In genomic region chr16:10760863-10761262, GRCh38 we compare ENCODE assay signal across 17 cellular contexts. TPM values are rescaled to one million over a fixed set of nuclear protein-coding genes. Genes with fewer than 3 reads are reported as not detected.
"Had no signal": no experiment of that assay in that cellular context is flagged by ENCODE, and none has a peak within 500 bp of the region (broad histone marks: within the 10 kb centered on the region; RNA-seq: fewer than 3 reads in every experiment).

No MANE protein-coding gene starts in this region.

- H3K27ac Mint-ChIP-seq: naive thymus-derived CD4-positive, alpha-beta T cell had no signal

- H3K27me3 Mint-ChIP-seq: naive thymus-derived CD4-positive, alpha-beta T cell had no signal

- ATAC-seq: gastrocnemius medialis; left lobe of liver; naive thymus-derived CD4-positive, alpha-beta T cell; stimulated activated naive CD8-positive, alpha-beta T cell treated with anti-CD3 and anti-CD28 coated beads, Interleukin-15, Interleukin-2, amounts not matched to agents 100 U/mL and 50 U/mL, for 24 hours; upper lobe of right lung had no signal

- H3K4me3 Mint-ChIP-seq: naive thymus-derived CD4-positive, alpha-beta T cell had no signal

- DNase-seq: effector memory CD4-positive, alpha-beta T cell; gastrocnemius medialis; islet precursor cell; mammary epithelial cell; naive thymus-derived CD4-positive, alpha-beta T cell; sigmoid colon; stimulated activated CD4-positive, alpha-beta T cell treated with anti-CD3 and anti-CD28 coated beads, Interleukin-2, amount 100 ng/mL, for 24 hours; stimulated activated CD4-positive, alpha-beta T cell treated with anti-CD3 and anti-CD28 coated beads, Interleukin-4, amount 100 ng/mL, for 4 hours; stimulated activated naive CD8-positive, alpha-beta T cell treated with anti-CD3 and anti-CD28 coated beads, Interleukin-15, Interleukin-2, amounts not matched to agents 100 U/mL and 50 U/mL, for 24 hours; tibial artery; upper lobe of right lung had no signal

- FAIRE-seq: endometrium had no signal

RNA-seq across cellular contexts. Expression of gene TVP23A, which starts 57.7 kb away (rescaled TPM):
- total RNA-seq: fibroblast of villous mesenchyme, gastrocnemius medialis, left lobe of liver, mammary epithelial cell, mononuclear cell, osteoblast, pulmonary artery endothelial cell had no signal
- polyA plus RNA-seq: mammary epithelial cell had no signal
